In the genomic region with DNA sequence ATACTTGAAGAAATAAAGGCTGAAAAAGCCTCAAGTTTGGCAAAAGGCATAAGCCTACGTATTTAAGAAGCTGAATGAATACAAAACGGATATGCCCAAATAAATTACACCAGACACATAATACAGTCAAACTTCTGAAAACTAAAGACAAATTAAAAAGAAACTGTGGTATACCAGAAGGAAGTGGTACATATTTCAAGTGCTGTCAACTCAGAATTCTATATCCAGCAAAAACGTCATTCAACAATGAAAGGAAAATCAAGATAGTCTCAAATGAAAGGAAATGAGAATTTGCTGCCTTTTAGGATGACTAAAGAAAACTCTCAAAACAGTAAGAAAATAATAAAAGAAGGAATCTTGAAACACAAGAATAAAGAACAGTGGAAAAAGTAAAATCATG, we compare ENCODE assay signal across 29 cellular contexts.
"Had no signal": no experiment of that assay in that cellular context is flagged by ENCODE, and none has a peak within 500 bp of the region (broad histone marks: within the 10 kb centered on the region; RNA-seq: fewer than 3 reads in every experiment).

No MANE protein-coding gene starts in this region.

- H3K27ac ChIP-seq: neural progenitor cell, ovary, parathyroid adenoma, psoas muscle, right lobe of liver, sigmoid colon, suprapubic skin, testis, tibial artery, transverse colon, upper lobe of right lung, uterus had no signal

- H3K4me1 Mint-ChIP-seq: natural killer cell; nephron; neural progenitor cell; stimulated activated naive CD8-positive, alpha-beta T cell treated with anti-CD3 and anti-CD28 coated beads, Interleukin-15, amount 100 ng/mL, for 72 hours had no signal

- H3K4me3 Mint-ChIP-seq: natural killer cell; nephron; neural progenitor cell; stimulated activated memory B cell treated with anti-CD40 and anti-IgM and Interleukin-4, amounts not matched to agents 10 μg/mL and 1 μg/mL and 100 μg/mL, for 72 hours; stimulated activated naive CD8-positive, alpha-beta T cell treated with anti-CD3 and anti-CD28 coated beads, Interleukin-15, amount 100 ng/mL, for 72 hours; type B pancreatic cell had no signal

- H3K4me1 ChIP-seq: neural progenitor cell, parathyroid adenoma, psoas muscle, right lobe of liver, sigmoid colon, suprapubic skin, testis, tibial artery, transverse colon, upper lobe of right lung, uterus had no signal

- H3K36me3 Mint-ChIP-seq: neural progenitor cell, type B pancreatic cell had no signal

- H3K79me2 ChIP-seq: parathyroid adenoma had no signal

- DNase-seq: natural killer cell; occipital lobe; ovary; posterior cingulate gyrus; psoas muscle; right cardiac atrium; right lobe of liver; sigmoid colon; small intestine; stimulated activated CD4-positive, alpha-beta T cell treated with anti-CD3 and anti-CD28 coated beads, Interleukin-1b, Interleukin-23, amount 100 ng/mL, for 48 hours; stimulated activated CD4-positive, alpha-beta T cell treated with anti-CD3 and anti-CD28 coated beads, Interleukin-4, amount 100 ng/mL, for 1 hour; stimulated activated CD4-positive, alpha-beta T cell treated with anti-CD3 and anti-CD28 coated beads, Interleukin-4, amount 100 ng/mL, for 4 hours; stimulated activated CD8-positive, alpha-beta memory T cell treated with anti-CD3 and anti-CD28 coated beads, Interleukin-4, amount 100 ng/mL, for 48 hours; stimulated activated naive CD4-positive, alpha-beta T cell; stimulated activated naive CD8-positive, alpha-beta T cell treated with anti-CD3 and anti-CD28 coated beads, Interleukin-15, amount 100 ng/mL, for 72 hours; stimulated activated naive CD8-positive, alpha-beta T cell treated with anti-CD3 and anti-CD28 coated beads, Interleukin-15, Interleukin-2, amounts not matched to agents 100 U/mL and 50 U/mL, for 24 hours; substantia nigra; testis; tibial artery; transverse colon; upper lobe of right lung; uterus had no signal

- H3K27ac Mint-ChIP-seq: natural killer cell; nephron; neural progenitor cell; progenitor cell of endocrine pancreas; stimulated activated memory B cell treated with anti-CD40 and anti-IgM and Interleukin-4, amounts not matched to agents 10 μg/mL and 1 μg/mL and 100 μg/mL, for 72 hours; stimulated activated naive CD8-positive, alpha-beta T cell treated with anti-CD3 and anti-CD28 coated beads, Interleukin-15, amount 100 ng/mL, for 72 hours; type B pancreatic cell had no signal

- H3K9me3 ChIP-seq: ovary, right lobe of liver, testis had no signal

- H3K27me3 ChIP-seq: ovary, right lobe of liver, sigmoid colon, suprapubic skin, testis, tibial artery, transverse colon, upper lobe of right lung, uterus had no signal

- H3K4me2 ChIP-seq: neural progenitor cell had no signal

- ATAC-seq: natural killer cell; psoas muscle; right cardiac atrium; right lobe of liver; stimulated activated memory B cell treated with anti-CD40 and anti-IgM and Interleukin-4, amounts not matched to agents 10 μg/mL and 1 μg/mL and 100 μg/mL, for 72 hours; stimulated activated naive CD8-positive, alpha-beta T cell treated with anti-CD3 and anti-CD28 coated beads, Interleukin-15, amount 100 ng/mL, for 72 hours; stimulated activated naive CD8-positive, alpha-beta T cell treated with anti-CD3 and anti-CD28 coated beads, Interleukin-15, Interleukin-2, amounts not matched to agents 100 U/mL and 50 U/mL, for 24 hours; upper lobe of right lung had no signal

- H2AFZ ChIP-seq: neural progenitor cell, parathyroid adenoma had no signal

- H3K36me3 ChIP-seq: neural progenitor cell, ovary, right lobe of liver, sigmoid colon, suprapubic skin, tibial artery, transverse colon, upper lobe of right lung, uterus had no signal

- H3K4me3 ChIP-seq: neural progenitor cell, ovary, psoas muscle, right lobe of liver, sigmoid colon, suprapubic skin, testis, tibial artery, transverse colon, upper lobe of right lung, uterus had no signal
